Comparison of ENCODE assay signal across 13 cellular contexts in genomic region chr9:127144670-127145458, GRCh38. TPM values are rescaled to one million over a fixed set of nuclear protein-coding genes. Genes with fewer than 3 reads are reported as not detected.
DNase-seq lines count a peak whose midpoint lies in the region; ATAC-seq and TF ChIP-seq lines count a peak whose summit lies in the region.
"Had no signal": no experiment of that assay in that cellular context is flagged by ENCODE, and none has a peak within 500 bp of the region (broad histone marks: within the 10 kb centered on the region; RNA-seq: fewer than 3 reads in every experiment).

No MANE protein-coding gene starts in this region.

- no TSS peak for BruUV-seq in PC-9 (replicated peaks; lab: Mats Ljungman, UMichigan)

- peak; percentile 38 for ATAC-seq in left lung
- ATAC-seq in GM21381 (IDR thresholded peaks at IDR 0.05; ENCODE audit: unreplicated experiment) = no peak

- no peak overlapping the region for H3K9ac ChIP-seq in colonic mucosa (ENCODE audit: low read depth in 2 of 2, low read length in 2 of 2)
- H3K9ac ChIP-seq: GM23248 had no signal

- H3K27ac ChIP-seq in colonic mucosa (no peak overlapping the region), left lung (no peak overlapping the region), testis (no peak overlapping the region), PC-9 (no peak overlapping the region)
- H3K27ac ChIP-seq: GM23248 had no signal

- no peaks in the 10 kb centered on the region for H3K36me3 ChIP-seq in colonic mucosa
- H3K36me3 ChIP-seq in left lung = no peaks in the 10 kb centered on the region
- H3K36me3 ChIP-seq in testis (ENCODE audit: low read depth, missing control alignments) = no peaks in the 10 kb centered on the region
- H3K36me3 ChIP-seq in PC-9 (ENCODE audit: low read depth) = no peaks in the 10 kb centered on the region

- no peaks in the 10 kb centered on the region for H4K20me1 ChIP-seq in PC-9 (ENCODE audit: insufficient read depth)

- POLR2A ChIA-PET in PC-9 (lab: Charles Lee; ENCODE audit: unreplicated experiment) = no interaction called here

- no peak for TF ChIP-seq POLR2A in testis (IDR thresholded peaks at IDR 0.05)

- no peak for TF ChIP-seq CTCF in colonic mucosa (IDR thresholded peaks at IDR 0.05)
- no peak for TF ChIP-seq CTCF in left lung (IDR thresholded peaks at IDR 0.05)
- TF ChIP-seq CTCF in testis (IDR thresholded peaks at IDR 0.05) = no peak
- no peak for TF ChIP-seq CTCF in PC-9 (conservative IDR thresholded peaks at IDR 0.05)

- 0 out of 2 replicates have a peak, but pooled peaks cover 3% of the 10 kb centered on the region for H3F3A ChIP-seq in PC-9 (ENCODE audit: insufficient read depth, low read depth)

- CTCF ChIA-PET in PC-9 (lab: Charles Lee) = no interaction called here

- H3K9me2 ChIP-seq in PC-9 (ENCODE audit: insufficient read depth) = no peaks in the 10 kb centered on the region

- H3K4me2 ChIP-seq in PC-9 = no peak overlapping the region

- H2AFZ ChIP-seq in PC-9 = no peak overlapping the region
- H2AFZ ChIP-seq: GM23248 had no signal

- WGBS in testis, 2 donors = 87 to 92% methylated on average over 8 of the region's 8 CpGs

- no peak overlapping the region for H3K4me3 ChIP-seq in colonic mucosa
- H3K4me3 ChIP-seq in left lung = no peak overlapping the region
- H3K4me3 ChIP-seq in testis = no peak overlapping the region
- H3K4me3 ChIP-seq in PC-9 = no peak overlapping the region
- H3K4me3 ChIP-seq: GM23248 had no signal

- H3K27me3 ChIP-seq in colonic mucosa (no peaks in the 10 kb centered on the region), left lung (no peaks in the 10 kb centered on the region), testis (no peaks in the 10 kb centered on the region), PC-9 (ENCODE audit: insufficient read depth, low read depth) (no peaks in the 10 kb centered on the region)

- H3K9me3 ChIP-seq in colonic mucosa (no peaks in the 10 kb centered on the region), left lung (no peaks in the 10 kb centered on the region), testis (no peaks in the 10 kb centered on the region), PC-9 (ENCODE audit: insufficient read depth, low read depth) (no peaks in the 10 kb centered on the region)

- H3K4me1 ChIP-seq in colonic mucosa (no peaks in the 10 kb centered on the region), left lung (no peaks in the 10 kb centered on the region), testis (no peaks in the 10 kb centered on the region), PC-9 (replicated peaks; ENCODE audit: insufficient read depth) (no peaks in the 10 kb centered on the region)

- no peaks in the 10 kb centered on the region for H3K79me2 ChIP-seq in PC-9 (ENCODE audit: low read depth)

- intact Hi-C loops in colonic mucosa (cut with DNase I) (no loop called here), left lung (cut with DNase I) (no loop called here), testis (cut with DNase I; ENCODE audit: low total_unique reads) (no loop called here), PC-9 (cut with micrococcal nuclease; ENCODE audit: unreplicated experiment) (no loop called here)

- DNase-seq in NCI-H2196 (lab: John Stamatoyannopoulos, UW; ENCODE audit: unreplicated experiment) = peak; percentile 37
- no peak for DNase-seq in NCI-H2196 treated with DMSO at 0.1 percent for 48 hours (lab: John Stamatoyannopoulos, UW; ENCODE audit: unreplicated experiment)
- peak; percentile 41 for DNase-seq in colonic mucosa
- DNase-seq in left lung = no peak
- peak; percentile 13 for DNase-seq in testis
- no peak for DNase-seq in HPDE6-E6E7 (ENCODE audit: extremely low spot score)
- no peak for DNase-seq in PC-9
- DNase-seq: activated naive CD4-positive, alpha-beta T cell treated with Interleukin-2 at 50 U/mL for 16 hours; GM23248; NCI-H446 treated with DMSO at 0.1 percent for 48 hours; stimulated activated CD4-positive, alpha-beta T cell treated with anti-CD3 and anti-CD28 coated beads, Interleukin-12 subunit alpha, Interleukin-12 subunit beta, amount 100 ng/mL, for 4 hours had no signal

RNA-seq across cellular contexts. Expression of gene ANGPTL2, which starts 22.4 kb away (rescaled TPM):
- total RNA-seq in colonic mucosa (10 to 100 TPM in 1 of 2 donors, 1 to 10 TPM in 1; 2.7 to 15.1 TPM), left lung (10 to 100 TPM; 22.7 to 26.2 TPM), testis (1 to 10 TPM; 2.4 TPM), PC-9 (2021) (0.13 TPM in 1 of 2 replicates, not detected in the other)
- 30.7 TPM for polyA plus RNA-seq in testis (ENCODE audit: insufficient read depth, low read depth, low replicate concordance)
- total RNA-seq: activated CD8-positive, alpha-beta memory T cell treated with anti-CD3 and anti-CD28 coated beads for 36 hours had no signal

Comparison
In these comparisons a context has a peak if more than half of its experiments do, and no peak if none do; other contexts are left out.
1. DNase-seq: peak in NCI-H2196 (single experiment), colonic mucosa (single experiment) and testis (single experiment); none in NCI-H2196 treated with DMSO at 0.1 percent for 48 hours (single experiment), left lung (0 of 2), HPDE6-E6E7 (single experiment) and PC-9 (0 of 2).